Comparison of ENCODE assay signal across 13 cellular contexts in the genomic region with DNA sequence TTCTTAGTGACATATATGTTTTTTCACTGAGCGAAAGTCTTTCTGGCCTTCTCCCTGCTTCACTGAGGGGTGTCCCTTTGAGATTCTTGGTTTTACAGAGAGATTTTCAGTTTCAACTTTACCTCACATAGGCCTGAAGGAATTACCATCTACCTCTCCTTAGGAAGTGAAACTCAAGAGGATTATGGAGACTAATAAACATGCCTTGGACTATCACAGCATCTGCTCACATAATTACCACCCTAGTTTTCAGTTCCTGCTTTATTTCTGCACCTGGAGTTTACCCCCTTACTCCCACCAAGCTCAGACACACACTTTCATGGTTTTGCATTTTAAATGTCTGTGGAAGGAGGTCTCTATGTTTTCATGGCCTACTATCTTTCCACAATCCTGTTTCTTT.
DNase-seq lines count a peak whose midpoint lies in the region; ATAC-seq and TF ChIP-seq lines count a peak whose summit lies in the region.
"Had no signal": no experiment of that assay in that cellular context is flagged by ENCODE, and none has a peak within 500 bp of the region (broad histone marks: within the 10 kb centered on the region; RNA-seq: fewer than 3 reads in every experiment).

No MANE protein-coding gene starts in this region.

- no peaks in the 10 kb centered on the region for H3K4me1 Mint-ChIP-seq in nephron progenitor cell

- peaks cover 56% of the 10 kb centered on the region for H3K4me1 ChIP-seq in OCI-LY7 (ENCODE audit: insufficient read depth, low read length, poor library complexity, severe bottlenecking)
- H3K4me1 ChIP-seq: colonic mucosa had no signal

- intact Hi-C loops in OCI-LY7 (cut with micrococcal nuclease; ENCODE audit: unreplicated experiment), result loop anchor here (1.0 to 5.0 kb wide), 3 partner anchors 118 to 380 kb away; a partner anchor contains a TSS

- no peak overlapping the region for H3K27ac Mint-ChIP-seq in nephron progenitor cell
- H3K27ac Mint-ChIP-seq: T-helper 1 cell treated with Interleukin-12 subunit alpha and Interleukin-12 subunit beta and Interleukin-4 antibody, amounts not matched to agents 30 μg/mL and 1 μg/mL, for 36 hours had no signal

- H3K27ac ChIP-seq in OCI-LY7 (ENCODE audit: low read depth, low read length, poor library complexity, severe bottlenecking), result peak overlapping the region; percentile 92
- H3K27ac ChIP-seq: colonic mucosa, hepatocyte had no signal

- DNase-seq in OCI-LY7 (ENCODE audit: low spot score) (peak; percentile 91), NCI-H2171 (lab: John Stamatoyannopoulos, UW) (no peak), nephron progenitor cell (no peak)
- DNase-seq in activated CD4-positive, alpha-beta T cell treated with anti-CD3 and anti-CD28 coated beads, Interleukin-2, amount 50 U/mL, for 1 hour, result no peak
- DNase-seq: colonic mucosa; NCI-H2081 treated with DMSO at 0.1 percent for 48 hours; stimulated activated CD4-positive, alpha-beta T cell treated with anti-CD3 and anti-CD28 coated beads, Interleukin-2, amount 100 ng/mL, for 48 hours had no signal

- H3K4me3 Mint-ChIP-seq in nephron progenitor cell, result no peak overlapping the region
- H3K4me3 Mint-ChIP-seq: T-helper 1 cell treated with Interleukin-12 subunit alpha and Interleukin-12 subunit beta and Interleukin-4 antibody, amounts not matched to agents 30 μg/mL and 1 μg/mL, for 36 hours had no signal

- H3K4me3 ChIP-seq in OCI-LY7 (ENCODE audit: low read depth, low read length, poor library complexity, severe bottlenecking), result peak overlapping the region; percentile 32
- H3K4me3 ChIP-seq: colonic mucosa, hepatocyte had no signal

- peaks cover 17% of the 10 kb centered on the region for H3K9me3 Mint-ChIP-seq in nephron progenitor cell
- H3K9me3 Mint-ChIP-seq: T-helper 1 cell treated with Interleukin-12 subunit alpha and Interleukin-12 subunit beta and Interleukin-4 antibody, amounts not matched to agents 30 μg/mL and 1 μg/mL, for 36 hours had no signal

- BruUV-seq in OCI-LY7 (replicated peaks; lab: Mats Ljungman, UMichigan), result no TSS peak

- H3K4me2 ChIP-seq in OCI-LY7 (ENCODE audit: low read length), result peak overlapping the region; percentile 61
- H3K4me2 ChIP-seq: hepatocyte had no signal

- no peaks in the 10 kb centered on the region for H4K20me1 ChIP-seq in OCI-LY7 (ENCODE audit: insufficient read depth, low read length)

- peaks cover 6% of the 10 kb centered on the region for H3K27me3 Mint-ChIP-seq in nephron progenitor cell (ENCODE audit: low read depth, poor library complexity)

- H3K36me3 ChIP-seq in OCI-LY7 (ENCODE audit: insufficient read depth, low read length), result peaks cover 5% of the 10 kb centered on the region; the same call in 1 of the 2 replicates
- H3K36me3 ChIP-seq: colonic mucosa had no signal

- no peaks in the 10 kb centered on the region for H3K9me2 ChIP-seq in OCI-LY7 (ENCODE audit: insufficient read depth, low read length)

- CTCF ChIA-PET in OCI-LY7 (lab: Charles Lee; ENCODE audit: unreplicated experiment), result no interaction called here

- ATAC-seq in GM18517 (IDR thresholded peaks at IDR 0.05; ENCODE audit: unreplicated experiment), result peak; percentile 90
- peak; percentile 91 for ATAC-seq in GM21390 (IDR thresholded peaks at IDR 0.05; ENCODE audit: unreplicated experiment)
- peak; percentile 85 for ATAC-seq in HG03097 (IDR thresholded peaks at IDR 0.05; ENCODE audit: low FRiP score, unreplicated experiment)
- no peak for ATAC-seq in esophagus mucosa

- H2AFZ ChIP-seq in OCI-LY7 (ENCODE audit: low read length), result peak overlapping the region; percentile 90; the same call in 1 of the 2 replicates
- H2AFZ ChIP-seq: hepatocyte had no signal

- H3K9me3 ChIP-seq in OCI-LY7 (ENCODE audit: low read length), result peaks cover 19% of the 10 kb centered on the region; the same call in 1 of the 2 replicates
- H3K9me3 ChIP-seq: colonic mucosa had no signal

- TF ChIP-seq CTCF in OCI-LY7 (conservative IDR thresholded peaks at IDR 0.05; ENCODE audit: low read length) (no peak), nephron progenitor cell (IDR thresholded peaks at IDR 0.05) (no peak)

- no peaks in the 10 kb centered on the region for H3K79me2 ChIP-seq in OCI-LY7 (ENCODE audit: insufficient read depth, low read depth, low read length)
- H3K79me2 ChIP-seq: hepatocyte had no signal

- no peaks in the 10 kb centered on the region for H3K36me3 Mint-ChIP-seq in nephron progenitor cell (ENCODE audit: low read depth)

- POLR2A ChIA-PET in OCI-LY7 (lab: Charles Lee), result interaction anchor here (1.3 kb wide), 1 partner anchor 16 kb away, joined by 3 read pairs; no protein-coding TSS in a partner anchor
